18 cellular contexts compared by ENCODE assay signal in the genomic region with DNA sequence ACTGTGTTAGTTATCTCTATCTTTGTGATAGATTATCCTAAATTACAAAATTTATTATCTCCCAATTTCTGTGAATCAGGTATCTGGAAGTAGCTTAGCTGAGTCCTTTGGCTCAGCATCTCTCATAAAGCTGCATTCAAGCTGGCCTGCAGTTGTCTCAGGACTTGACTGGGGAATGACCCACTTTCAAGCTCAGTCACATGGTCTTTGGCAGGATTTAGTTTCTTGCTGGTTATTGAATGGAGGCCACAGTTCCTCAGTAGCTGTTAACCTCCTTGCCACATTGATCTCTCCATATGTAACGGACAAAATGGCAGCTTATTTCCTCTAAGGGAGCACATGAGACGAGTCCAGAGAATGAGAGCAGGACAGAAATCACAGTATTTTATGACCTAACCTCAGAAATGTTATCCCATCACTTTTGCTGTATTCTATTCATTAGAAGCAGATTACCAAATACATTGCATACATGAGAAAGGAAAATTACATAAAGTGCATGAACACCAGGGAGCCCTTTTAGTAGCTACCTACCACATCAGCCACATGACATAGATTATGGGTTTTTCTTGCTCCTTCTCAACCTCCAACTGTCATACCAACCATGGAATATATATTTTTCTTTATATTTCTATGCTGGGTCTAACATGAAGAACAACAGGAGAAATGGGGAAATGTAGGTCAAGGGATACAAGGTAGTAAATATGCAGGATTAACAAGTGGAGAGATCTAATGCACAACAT.
DNase-seq lines count a peak whose midpoint lies in the region; ATAC-seq, FAIRE-seq and TF ChIP-seq lines count a peak whose summit lies in the region.
"Had no signal": no experiment of that assay in that cellular context is flagged by ENCODE, and none has a peak within 500 bp of the region (broad histone marks: within the 10 kb centered on the region; RNA-seq: fewer than 3 reads in every experiment).

No MANE protein-coding gene starts in this region.

- H2AFZ ChIP-seq in neuronal stem cell (ENCODE audit: low read length) = peak overlapping the region; percentile 58

- H3K4me1 ChIP-seq in neuronal stem cell (ENCODE audit: control insufficient read depth in 2 of 2, insufficient read depth in 1 of 2, low read depth in 1 of 2, low read length in 2 of 2) (peaks cover 0 to 1% of the 10 kb centered on the region in 2 donors), kidney (ENCODE audit: control insufficient read depth in 1 of 2, insufficient read depth in 1 of 2, low read depth in 1 of 2, low read length in 2 of 2) (no peaks in the 10 kb centered on the region)
- H3K4me1 ChIP-seq: A549, Caco-2 had no signal

- H3K4me3 ChIP-seq in neuronal stem cell (ENCODE audit: low read length in 2 of 2) = no peak overlapping the region
- no peak overlapping the region for H3K4me3 ChIP-seq in foreskin fibroblast (ENCODE audit: low read depth in 1 of 2, low read length in 2 of 2)
- no peak overlapping the region for H3K4me3 ChIP-seq in kidney (ENCODE audit: low read length in 2 of 2)
- H3K4me3 ChIP-seq: A549 had no signal

- H3K27me3 ChIP-seq in neuronal stem cell (ENCODE audit: control insufficient read depth in 3 of 3, insufficient read depth in 3 of 3, low read depth in 1 of 3, low read length in 3 of 3) = no peaks in the 10 kb centered on the region

- H2AK5ac ChIP-seq in neuronal stem cell (ENCODE audit: low read depth, low read length) = no peak overlapping the region

- FAIRE-seq in kidney (lab: Jason Lieb, UNC) = no peak
- FAIRE-seq: A549, GM12892, GM18507 had no signal

- no peak for TF ChIP-seq CTCF in foreskin fibroblast (IDR thresholded peaks at IDR 0.05; ENCODE audit: low read depth, low read length)
- TF ChIP-seq CTCF in kidney (IDR thresholded peaks at IDR 0.05; ENCODE audit: borderline replicate concordance, extremely low read depth, insufficient read depth) = no peak

- H3K27ac ChIP-seq in neuronal stem cell (replicated peaks; ENCODE audit: low read length) (no peak overlapping the region), kidney (ENCODE audit: low read depth in 2 of 2, low read length in 2 of 2) (no peak overlapping the region)
- H3K27ac ChIP-seq: 22Rv1, A549, C4-2B had no signal

- no peak for ATAC-seq in GM18520 (IDR thresholded peaks at IDR 0.05; ENCODE audit: unreplicated experiment)
- ATAC-seq: A549 had no signal

- H3K14ac ChIP-seq in neuronal stem cell (ENCODE audit: low read length) = no peak overlapping the region

- no peaks in the 10 kb centered on the region for H3K79me1 ChIP-seq in neuronal stem cell (ENCODE audit: low read depth, low read length)

- no peak overlapping the region for H3K4ac ChIP-seq in neuronal stem cell (ENCODE audit: low read length)

- H3K4me2 ChIP-seq in neuronal stem cell (ENCODE audit: insufficient read depth, low read length, poor library complexity, severe bottlenecking) = no peak overlapping the region
- H3K4me2 ChIP-seq: A549 had no signal

- no peak overlapping the region for H3K23ac ChIP-seq in neuronal stem cell (ENCODE audit: low read depth, low read length, poor library complexity)

- H2BK5ac ChIP-seq in neuronal stem cell (ENCODE audit: low read length) = no peak overlapping the region

- no peak overlapping the region for H4K91ac ChIP-seq in neuronal stem cell (ENCODE audit: low read depth, low read length, poor library complexity)

- intact Hi-C loops in kidney (cut with DNase I) = no loop called here

- peak; percentile 1 to 2 for DNase-seq in NCI-H524 (lab: John Stamatoyannopoulos, UW)
- DNase-seq in NCI-H524 treated with DMSO at 0.1 percent for 48 hours (lab: John Stamatoyannopoulos, UW) = no peak
- DNase-seq in cerebellar cortex (ENCODE audit: low spot score) = peak; percentile 74
- DNase-seq in neuronal stem cell (ENCODE audit: low spot score) = no peak
- DNase-seq in foreskin fibroblast = no peak
- DNase-seq in kidney = no peak
- DNase-seq: AML-193; Caco-2; CD4-positive, alpha-beta T cell; GDM1; H7; KG1 had no signal

- H3K9ac ChIP-seq in neuronal stem cell (ENCODE audit: low read depth, low read length, poor library complexity) (no peak overlapping the region), kidney (ENCODE audit: low read length in 2 of 2) (no peak overlapping the region)

- WGBS in neuronal stem cell (ENCODE audit: extremely low coverage in 2 of 2, insufficient read length in 2 of 2, insufficient replicate concordance in 1 of 2), 2 donors = no CpG with 5 or more reads among the region's 2 CpGs

- H2BK120ac ChIP-seq in neuronal stem cell (ENCODE audit: low read depth, low read length) = no peak overlapping the region

- H2BK15ac ChIP-seq in neuronal stem cell (ENCODE audit: low read length) = no peak overlapping the region

- H4K8ac ChIP-seq in neuronal stem cell (ENCODE audit: low read depth, low read length) = no peak overlapping the region

- no peak overlapping the region for H2BK12ac ChIP-seq in neuronal stem cell (ENCODE audit: low read length)

- H3K36me3 ChIP-seq in neuronal stem cell (replicated peaks in 1 of 2; ENCODE audit: control insufficient read depth in 2 of 2, insufficient read depth in 2 of 2, low read length in 2 of 2) (no peaks in the 10 kb centered on the region), kidney (ENCODE audit: control insufficient read depth in 1 of 2, insufficient read depth in 2 of 2, low read length in 2 of 2) (no peaks in the 10 kb centered on the region)

- no peak overlapping the region for H3K18ac ChIP-seq in neuronal stem cell (ENCODE audit: low read length)

- H3K9me3 ChIP-seq in neuronal stem cell (replicated peaks in 1 of 2; ENCODE audit: control insufficient read depth in 2 of 2, insufficient read depth in 1 of 2, low read depth in 1 of 2, low read length in 2 of 2) = no peaks in the 10 kb centered on the region
- H3K9me3 ChIP-seq in kidney (ENCODE audit: control insufficient read depth in 1 of 2, low read length in 2 of 2) = no peaks in the 10 kb centered on the region
- H3K9me3 ChIP-seq: A549, Caco-2 had no signal

Comparison
In these comparisons a context has a peak if more than half of its experiments do, and no peak if none do; other contexts are left out.
1. DNase-seq: peak in NCI-H524 (2 of 2) and cerebellar cortex (single experiment); none in NCI-H524 treated with DMSO at 0.1 percent for 48 hours (single experiment), neuronal stem cell (single experiment), foreskin fibroblast (0 of 2) and kidney (single experiment).